8 cellular contexts compared by ENCODE assay signal in the genomic region with DNA sequence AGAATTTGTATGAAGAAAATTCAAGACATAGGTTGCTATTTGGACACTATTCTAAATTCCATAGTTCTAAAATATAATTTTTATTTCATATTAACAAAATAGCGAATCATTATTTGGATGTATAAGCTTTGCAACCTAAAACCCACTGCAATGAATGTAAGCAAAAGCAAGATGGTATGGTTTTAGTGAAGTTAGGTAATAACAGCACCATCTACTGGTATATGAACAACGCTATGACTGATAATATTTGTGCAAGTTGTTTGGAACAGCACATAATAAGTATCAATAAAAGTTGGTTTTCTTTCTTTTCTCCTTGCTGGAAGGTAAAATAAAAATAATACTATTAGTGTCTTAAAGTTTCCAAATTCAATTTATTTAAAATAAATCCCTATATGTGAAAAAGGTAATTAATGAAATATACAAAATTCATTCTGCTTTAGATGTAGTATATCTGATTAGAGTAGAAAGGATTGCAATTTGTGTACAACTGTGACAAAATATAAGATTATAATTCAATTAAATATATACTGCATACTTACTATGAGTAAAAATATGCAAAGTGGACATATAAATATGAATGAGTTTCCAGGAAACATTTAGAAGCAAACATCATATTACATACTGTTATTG.
DNase-seq lines count a peak whose midpoint lies in the region; ATAC-seq and TF ChIP-seq lines count a peak whose summit lies in the region.

No MANE protein-coding gene starts in this region.

- no peaks in the 10 kb centered on the region for H3K27me3 ChIP-seq in gastrocnemius medialis

- no peaks in the 10 kb centered on the region for H3K9me3 ChIP-seq in gastrocnemius medialis

- intact Hi-C loops in gastrocnemius medialis (cut with DNase I; ENCODE audit: low total_unique reads): no loop called here

- in situ Hi-C loops in ACHN (cut with HindIII; ENCODE audit: low pct_ligation_motif_present, low pct_unique_long_range_greater_than_20kb, low sequenced_read_pairs): no loop called here
- in situ Hi-C loops in gastrocnemius medialis (cut with MboI; ENCODE audit: low sequenced_read_pairs in 4 of 4): loop anchor here in 1 of 4 donors (25.0 kb wide), 1 partner anchor 343 kb away; no protein-coding TSS in a partner anchor

- TF ChIP-seq CTCF in gastrocnemius medialis (IDR thresholded peaks at IDR 0.05 in 4 of 5, conservative IDR thresholded peaks at IDR 0.05 in 1 of 5): peak in 1 of 5 experiments; percentile 18

- no peaks in the 10 kb centered on the region for H3K36me3 ChIP-seq in gastrocnemius medialis

- ATAC-seq in GM18868 (IDR thresholded peaks at IDR 0.05; ENCODE audit: unreplicated experiment) (peak; percentile 75), SK-N-SH treated with all-trans-retinoic acid at 6 μM for 48 hours (peak; percentile 86), gastrocnemius medialis (no peak), GM19452 (IDR thresholded peaks at IDR 0.05; ENCODE audit: unreplicated experiment) (no peak)

- no peak for TF ChIP-seq POLR2A in gastrocnemius medialis (IDR thresholded peaks at IDR 0.05)

- H3K4me1 ChIP-seq in gastrocnemius medialis: no peaks in the 10 kb centered on the region

- no peak overlapping the region for H3K27ac ChIP-seq in gastrocnemius medialis

- peak; percentile 52 for DNase-seq in ACHN
- peak; percentile 18 for DNase-seq in KG1 (lab: John Stamatoyannopoulos, UW)
- peak; percentile 39 for DNase-seq in globus pallidus (ENCODE audit: low spot score)
- DNase-seq in gastrocnemius medialis: no peak
- DNase-seq in GM19240 (ENCODE audit: insufficient read length, low spot score): no peak

- H3K4me3 ChIP-seq in gastrocnemius medialis: no peak overlapping the region

TF ChIP-seq in SK-N-SH treated with all-trans-retinoic acid at 6 μM for 48 hours, 23 proteins besides CTCF, POLR2A, EP300 and RAD21:
- TF ChIP-seq ZNF70 (CRISPR knock-in tag; IDR thresholded peaks at IDR 0.05) (no peak), ZNF8 (CRISPR knock-in tag; IDR thresholded peaks at IDR 0.05) (no peak), ESRRG (CRISPR knock-in tag; IDR thresholded peaks at IDR 0.05) (no peak), ZC3H10 (CRISPR knock-in tag; IDR thresholded peaks at IDR 0.05) (no peak)

Comparison
In these comparisons a context has a peak if more than half of its experiments do, and no peak if none do; other contexts are left out.
1. DNase-seq: peak in ACHN (single experiment), KG1 (single experiment) and globus pallidus (single experiment); none in gastrocnemius medialis (0 of 2) and GM19240 (single experiment).
2. ATAC-seq: peak in GM18868 (single experiment) and SK-N-SH treated with all-trans-retinoic acid at 6 μM for 48 hours (single experiment); none in gastrocnemius medialis (0 of 2) and GM19452 (single experiment).